Comparison of ENCODE assay signal across 19 cellular contexts in genomic region chr1:192382758-192383157, GRCh38.
"Had no signal": no experiment of that assay in that cellular context is flagged by ENCODE, and none has a peak within 500 bp of the region (broad histone marks: within the 10 kb centered on the region; RNA-seq: fewer than 3 reads in every experiment).

No MANE protein-coding gene starts in this region.

- DNase-seq: activated CD4-positive, alpha-beta memory T cell treated with anti-CD3 and anti-CD28 coated beads for 36 hours; activated CD4-positive, alpha-beta T cell treated with anti-CD3 and anti-CD28 coated beads for 1 hour; activated gamma-delta T cell treated with Interleukin-2 at 50 U/mL for 16 hours; activated naive CD8-positive, alpha-beta T cell treated with anti-CD3 and anti-CD28 coated beads, Interleukin-2, amount 10 ng/mL, durations not matched to agents 7 days and 5 days; activated T-cell treated with anti-CD3 and anti-CD28 coated beads, Interleukin-2, amount 50 U/mL, for 48 hours; aorta; head of caudate nucleus; mammary epithelial cell; natural killer cell; nucleus accumbens; right cardiac atrium; stimulated activated CD4-positive, alpha-beta T cell treated with anti-CD3 and anti-CD28 coated beads, Interleukin-1b, Interleukin-23, amount 100 ng/mL, for 48 hours; stimulated activated naive CD4-positive, alpha-beta T cell; trophoblast cell had no signal

- H3K27ac ChIP-seq: breast epithelium had no signal

- ATAC-seq: esophagus mucosa, left lobe of liver, natural killer cell, right cardiac atrium had no signal

- FAIRE-seq: endometrium, islet of Langerhans had no signal

- H3K36me3 ChIP-seq: breast epithelium had no signal

- H3K4me3 ChIP-seq: breast epithelium had no signal

- H3K27me3 ChIP-seq: breast epithelium had no signal

- H3K4me1 ChIP-seq: breast epithelium had no signal
